Comparison of ENCODE assay signal across 14 cellular contexts in the genomic region with DNA sequence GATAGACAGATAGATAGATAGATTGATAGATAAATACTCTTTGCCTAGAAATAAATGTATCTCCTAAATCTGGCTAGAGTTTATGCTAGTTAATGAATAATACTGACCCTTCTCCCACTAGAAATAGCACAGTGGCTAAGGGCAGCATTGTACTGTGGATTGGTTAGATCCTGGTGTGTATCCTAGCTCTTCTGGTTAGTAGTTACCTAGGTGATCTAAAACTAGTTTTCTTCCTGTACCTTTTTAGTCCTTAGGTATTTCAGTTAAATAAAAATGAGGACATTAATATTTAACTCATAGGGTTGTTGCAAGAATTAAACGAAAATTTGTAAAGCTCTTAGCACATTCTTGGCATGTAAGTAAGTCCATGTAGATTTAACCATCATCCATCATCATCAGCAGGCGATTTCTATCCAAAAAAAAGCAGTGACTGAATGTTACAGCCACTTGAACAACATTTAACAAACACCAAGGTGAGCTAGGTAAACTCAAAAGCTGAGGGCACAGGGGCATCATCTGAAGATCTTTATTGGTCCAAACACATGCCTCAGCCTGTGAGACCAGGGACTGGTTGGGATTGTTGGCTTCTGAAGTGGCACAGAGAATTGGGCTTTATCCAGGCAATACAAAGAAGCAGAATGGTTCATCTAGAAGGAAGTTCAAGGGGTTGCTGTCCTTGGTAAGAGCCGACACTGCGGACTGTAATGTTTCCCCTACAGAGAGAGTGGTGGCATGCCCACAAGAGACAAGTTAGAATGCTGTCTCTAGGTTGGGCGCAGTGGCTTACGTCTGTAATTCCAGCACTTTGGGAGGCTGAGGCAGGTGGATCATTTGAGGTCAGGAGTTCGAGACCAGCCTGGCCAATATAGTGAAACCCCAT.
DNase-seq lines count a peak whose midpoint lies in the region; ATAC-seq and TF ChIP-seq lines count a peak whose summit lies in the region.
"Had no signal": no experiment of that assay in that cellular context is flagged by ENCODE, and none has a peak within 500 bp of the region (broad histone marks: within the 10 kb centered on the region; RNA-seq: fewer than 3 reads in every experiment).

No MANE protein-coding gene starts in this region.

- H3K4me1 ChIP-seq in GM23338 (ENCODE audit: insufficient read depth): no peaks in the 10 kb centered on the region
- peaks cover 34% of the 10 kb centered on the region for H3K4me1 ChIP-seq in KMS-11 (ENCODE audit: low read depth, poor library complexity, severe bottlenecking)
- H3K4me1 ChIP-seq in BE2C: peaks cover 17% of the 10 kb centered on the region
- no peaks in the 10 kb centered on the region for H3K4me1 ChIP-seq in mesendoderm (ENCODE audit: control insufficient read depth, low read depth, low read length)

- no peak overlapping the region for H3K18ac ChIP-seq in mesendoderm (ENCODE audit: low read length)

- H4K20me1 ChIP-seq in GM23338 (replicated peaks; ENCODE audit: insufficient read depth) (no peaks in the 10 kb centered on the region), KMS-11 (ENCODE audit: insufficient read depth) (no peaks in the 10 kb centered on the region)

- peaks cover 4% of the 10 kb centered on the region for H3K27me3 Mint-ChIP-seq in GM23338 (ENCODE audit: insufficient read depth, low read depth, poor library complexity)
- H3K27me3 Mint-ChIP-seq: CD4-positive, CD25-positive, alpha-beta regulatory T cell had no signal

- no peak overlapping the region for H3K4me2 ChIP-seq in GM23338
- H3K4me2 ChIP-seq in KMS-11: peak overlapping the region; percentile 31; the same call in 1 of the 2 replicates
- no peak overlapping the region for H3K4me2 ChIP-seq in mesendoderm (ENCODE audit: low read length)

- WGBS in mesendoderm (ENCODE audit: extremely low coverage, insufficient coverage, low lambda C conversion rate): no CpG with 5 or more reads among the region's 7 CpGs

- no peak overlapping the region for H2AK5ac ChIP-seq in mesendoderm (ENCODE audit: low read length)

- no peaks in the 10 kb centered on the region for H3K27me3 ChIP-seq in GM23338 (ENCODE audit: insufficient read depth)
- H3K27me3 ChIP-seq in KMS-11 (ENCODE audit: insufficient read depth, low read depth): no peaks in the 10 kb centered on the region
- no peaks in the 10 kb centered on the region for H3K27me3 ChIP-seq in BE2C
- no peaks in the 10 kb centered on the region for H3K27me3 ChIP-seq in mesendoderm (ENCODE audit: insufficient read depth, low read length, poor library complexity)

- H3K9me3 Mint-ChIP-seq in GM23338: peaks cover 5% of the 10 kb centered on the region; the same call in 1 of the 3 replicates
- H3K9me3 Mint-ChIP-seq: H9 had no signal

- H3K79me2 ChIP-seq in GM23338 (replicated peaks; ENCODE audit: insufficient read depth) (no peaks in the 10 kb centered on the region), KMS-11 (ENCODE audit: insufficient read depth, low read depth) (no peaks in the 10 kb centered on the region), mesendoderm (ENCODE audit: control insufficient read depth, insufficient read depth, low read length) (no peaks in the 10 kb centered on the region)

- no peak overlapping the region for H4K5ac ChIP-seq in mesendoderm (ENCODE audit: low read length)

- no peaks in the 10 kb centered on the region for H3K79me1 ChIP-seq in mesendoderm (ENCODE audit: low read length)

- H3K4ac ChIP-seq in mesendoderm (ENCODE audit: low read depth, low read length): no peak overlapping the region

- no peaks in the 10 kb centered on the region for H3K4me1 Mint-ChIP-seq in GM23338
- H3K4me1 Mint-ChIP-seq: B cell; CD4-positive, CD25-positive, alpha-beta regulatory T cell; CD8-positive, alpha-beta memory T cell; H9; IgD-negative memory B cell had no signal

- H3K23ac ChIP-seq in mesendoderm (ENCODE audit: low read length): no peak overlapping the region

- H3K4me3 Mint-ChIP-seq in GM23338: no peak overlapping the region
- H3K4me3 Mint-ChIP-seq: B cell; CD4-positive, CD25-positive, alpha-beta regulatory T cell; CD8-positive, alpha-beta memory T cell; H9; IgD-negative memory B cell had no signal

- H2BK15ac ChIP-seq in mesendoderm (replicated peaks; ENCODE audit: low read depth): no peak overlapping the region

- H3K9ac ChIP-seq in KMS-11 (no peak overlapping the region), mesendoderm (ENCODE audit: low read length) (no peak overlapping the region)

- no peak overlapping the region for H3K56ac ChIP-seq in mesendoderm (ENCODE audit: low read length)

- H2BK5ac ChIP-seq in mesendoderm (ENCODE audit: low read length): no peak overlapping the region

- no peaks in the 10 kb centered on the region for H3F3A ChIP-seq in GM23338 (replicated peaks; ENCODE audit: low read depth)

- H2BK120ac ChIP-seq in mesendoderm (ENCODE audit: low read depth, low read length): no peak overlapping the region

- DNase-seq in GM23338 (ENCODE audit: low spot score): no peak
- peak; percentile 32 for DNase-seq in kidney tubule cell (ENCODE audit: low spot score)
- no peak for DNase-seq in Kasumi-1 (lab: John Stamatoyannopoulos, UW)
- DNase-seq in BE2C: no peak
- DNase-seq in mesendoderm: no peak
- DNase-seq: C1 segment of cervical spinal cord; CD4-positive, CD25-positive, alpha-beta regulatory T cell; CD8-positive, alpha-beta memory T cell; COR-L47; H9 had no signal

- H3K36me3 ChIP-seq in GM23338 (ENCODE audit: insufficient read depth) (no peaks in the 10 kb centered on the region), KMS-11 (ENCODE audit: insufficient read depth) (no peaks in the 10 kb centered on the region), BE2C (no peaks in the 10 kb centered on the region), mesendoderm (ENCODE audit: control insufficient read depth, insufficient read depth, low read length) (no peaks in the 10 kb centered on the region)

- H3K9me3 ChIP-seq in BE2C: no peaks in the 10 kb centered on the region

- H3K4me3 ChIP-seq in GM23338 (no peak overlapping the region), KMS-11 (IDR thresholded peaks at IDR 0.05; ENCODE audit: insufficient read depth, low read depth, low read length) (no peak overlapping the region), BE2C (ENCODE audit: low read depth, low read length) (no peak overlapping the region), mesendoderm (ENCODE audit: low read length) (no peak overlapping the region)

- ATAC-seq in GM23338: no peak
- ATAC-seq: HepG2 had no signal

- TF ChIP-seq CTCF in GM23338 (conservative IDR thresholded peaks at IDR 0.05; ENCODE audit: low read depth in 2 of 2) (no peak), KMS-11 (conservative IDR thresholded peaks at IDR 0.05; ENCODE audit: low read depth, low read length) (no peak), BE2C (IDR thresholded peaks at IDR 0.05; ENCODE audit: low read depth, low read length) (no peak)

- H2AFZ ChIP-seq in GM23338: no peak overlapping the region
- H2AFZ ChIP-seq in KMS-11 (ENCODE audit: low read depth): no peak overlapping the region

- H3K27ac Mint-ChIP-seq in GM23338: no peak overlapping the region
- H3K27ac Mint-ChIP-seq: B cell; CD4-positive, CD25-positive, alpha-beta regulatory T cell; H9; IgD-negative memory B cell had no signal

- H3K9me2 ChIP-seq in GM23338 (ENCODE audit: insufficient read depth): no peaks in the 10 kb centered on the region

- H3K36me3 Mint-ChIP-seq in GM23338 (ENCODE audit: low read depth): no peaks in the 10 kb centered on the region; the same call in 2 of the 3 replicates
- H3K36me3 Mint-ChIP-seq: CD4-positive, CD25-positive, alpha-beta regulatory T cell; CD8-positive, alpha-beta memory T cell; IgD-negative memory B cell had no signal

- no peak overlapping the region for H4K8ac ChIP-seq in mesendoderm (ENCODE audit: low read depth, low read length)

- no peak overlapping the region for H3K27ac ChIP-seq in GM23338 (ENCODE audit: low read depth)
- H3K27ac ChIP-seq in KMS-11: no peak overlapping the region
- no peak overlapping the region for H3K27ac ChIP-seq in mesendoderm (ENCODE audit: low read depth, low read length)

TF ChIP-seq in GM23338, 12 proteins besides CTCF, POLR2A, EP300 and RAD21:
- TF ChIP-seq EZH2phosphoT487 (IDR thresholded peaks at IDR 0.05; ENCODE audit: unreplicated experiment) (no peak), STAT1 (IDR thresholded peaks at IDR 0.05; ENCODE audit: unreplicated experiment) (no peak)
- TF ChIP-seq, protein P1, sequence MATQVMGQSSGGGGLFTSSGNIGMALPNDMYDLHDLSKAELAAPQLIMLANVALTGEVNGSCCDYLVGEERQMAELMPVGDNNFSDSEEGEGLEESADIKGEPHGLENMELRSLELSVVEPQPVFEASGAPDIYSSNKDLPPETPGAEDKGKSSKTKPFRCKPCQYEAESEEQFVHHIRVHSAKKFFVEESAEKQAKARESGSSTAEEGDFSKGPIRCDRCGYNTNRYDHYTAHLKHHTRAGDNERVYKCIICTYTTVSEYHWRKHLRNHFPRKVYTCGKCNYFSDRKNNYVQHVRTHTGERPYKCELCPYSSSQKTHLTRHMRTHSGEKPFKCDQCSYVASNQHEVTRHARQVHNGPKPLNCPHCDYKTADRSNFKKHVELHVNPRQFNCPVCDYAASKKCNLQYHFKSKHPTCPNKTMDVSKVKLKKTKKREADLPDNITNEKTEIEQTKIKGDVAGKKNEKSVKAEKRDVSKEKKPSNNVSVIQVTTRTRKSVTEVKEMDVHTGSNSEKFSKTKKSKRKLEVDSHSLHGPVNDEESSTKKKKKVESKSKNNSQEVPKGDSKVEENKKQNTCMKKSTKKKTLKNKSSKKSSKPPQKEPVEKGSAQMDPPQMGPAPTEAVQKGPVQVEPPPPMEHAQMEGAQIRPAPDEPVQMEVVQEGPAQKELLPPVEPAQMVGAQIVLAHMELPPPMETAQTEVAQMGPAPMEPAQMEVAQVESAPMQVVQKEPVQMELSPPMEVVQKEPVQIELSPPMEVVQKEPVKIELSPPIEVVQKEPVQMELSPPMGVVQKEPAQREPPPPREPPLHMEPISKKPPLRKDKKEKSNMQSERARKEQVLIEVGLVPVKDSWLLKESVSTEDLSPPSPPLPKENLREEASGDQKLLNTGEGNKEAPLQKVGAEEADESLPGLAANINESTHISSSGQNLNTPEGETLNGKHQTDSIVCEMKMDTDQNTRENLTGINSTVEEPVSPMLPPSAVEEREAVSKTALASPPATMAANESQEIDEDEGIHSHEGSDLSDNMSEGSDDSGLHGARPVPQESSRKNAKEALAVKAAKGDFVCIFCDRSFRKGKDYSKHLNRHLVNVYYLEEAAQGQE (IDR thresholded peaks at IDR 0.05; ENCODE audit: unreplicated experiment): peak; percentile 24
